Comparison of ENCODE assay signal across 8 cellular contexts in genomic region chr1:149860271-149860670, GRCh38. TPM values are rescaled to one million over a fixed set of nuclear protein-coding genes. Genes with fewer than 3 reads are reported as not detected.
DNase-seq lines count a peak whose midpoint lies in the region; ATAC-seq and TF ChIP-seq lines count a peak whose summit lies in the region.
"Not testable (repeated sequence)": the region's sequence is repeated elsewhere in the genome, so short reads cannot be mapped to it uniquely, and the experiment has no call there.

No MANE protein-coding gene starts in this region.

- not testable (repeated sequence) for H3K27me3 ChIP-seq in left lung

- H3K4me1 ChIP-seq in left lung = not testable (repeated sequence)

- H3K4me3 Mint-ChIP-seq in activated naive CD8-positive, alpha-beta T cell treated with anti-CD3 and anti-CD28 coated beads, Interleukin-2, amount 10 ng/mL, durations not matched to agents 7 days and 5 days = not testable (repeated sequence)

- TF ChIP-seq CTCF in left lung (IDR thresholded peaks at IDR 0.05) = not testable (repeated sequence)

- not testable (repeated sequence) for H3K36me3 ChIP-seq in left lung

- H3K36me3 Mint-ChIP-seq in activated naive CD8-positive, alpha-beta T cell treated with anti-CD3 and anti-CD28 coated beads, Interleukin-2, amount 10 ng/mL, durations not matched to agents 7 days and 5 days = not testable (repeated sequence)

- intact Hi-C loops in left lung (cut with DNase I) = not testable (repeated sequence)

- H3K27me3 Mint-ChIP-seq in activated naive CD8-positive, alpha-beta T cell treated with anti-CD3 and anti-CD28 coated beads, Interleukin-2, amount 10 ng/mL, durations not matched to agents 7 days and 5 days = not testable (repeated sequence)

- not testable (repeated sequence) for DNase-seq in activated naive CD8-positive, alpha-beta T cell treated with anti-CD3 and anti-CD28 coated beads, Interleukin-2, amount 10 ng/mL, durations not matched to agents 7 days and 5 days; left lung; stimulated activated naive CD8-positive, alpha-beta T cell treated with anti-CD3 and anti-CD28 coated beads, Interleukin-15, Interleukin-2, amounts not matched to agents 100 U/mL and 50 U/mL, for 24 hours

- H3K4me3 ChIP-seq in left lung = not testable (repeated sequence)

- H3K27ac Mint-ChIP-seq in activated naive CD8-positive, alpha-beta T cell treated with anti-CD3 and anti-CD28 coated beads, Interleukin-2, amount 10 ng/mL, durations not matched to agents 7 days and 5 days = not testable (repeated sequence)

- not testable (repeated sequence) for H3K27ac ChIP-seq in left lung

- POLR2A ChIA-PET in activated naive CD8-positive, alpha-beta T cell treated with anti-CD3 and anti-CD28 coated beads, Interleukin-2, amount 10 ng/mL, durations not matched to agents 7 days and 5 days (lab: Charles Lee) = not testable (repeated sequence)

- ATAC-seq in GM18867 (IDR thresholded peaks at IDR 0.05; ENCODE audit: unreplicated experiment) (peak; percentile 3), GM19463 (IDR thresholded peaks at IDR 0.05; ENCODE audit: unreplicated experiment) (peak; percentile 1), HG02678 (IDR thresholded peaks at IDR 0.05; ENCODE audit: unreplicated experiment) (peak; percentile 14), HG03045 (IDR thresholded peaks at IDR 0.05; ENCODE audit: unreplicated experiment) (peak; percentile 7), SK-N-SH treated with all-trans-retinoic acid at 6 μM for 48 hours (peak; percentile 0), left lung (peak; percentile 9)
- peak; percentile 8 for ATAC-seq in activated naive CD8-positive, alpha-beta T cell treated with anti-CD3 and anti-CD28 coated beads, Interleukin-2, amount 10 ng/mL, durations not matched to agents 7 days and 5 days (ENCODE audit: low read depth)
- peak; percentile 11 for ATAC-seq in stimulated activated naive CD8-positive, alpha-beta T cell treated with anti-CD3 and anti-CD28 coated beads, Interleukin-15, Interleukin-2, amounts not matched to agents 100 U/mL and 50 U/mL, for 24 hours

- not testable (repeated sequence) for H3K9me3 Mint-ChIP-seq in activated naive CD8-positive, alpha-beta T cell treated with anti-CD3 and anti-CD28 coated beads, Interleukin-2, amount 10 ng/mL, durations not matched to agents 7 days and 5 days

- H3K4me1 Mint-ChIP-seq in activated naive CD8-positive, alpha-beta T cell treated with anti-CD3 and anti-CD28 coated beads, Interleukin-2, amount 10 ng/mL, durations not matched to agents 7 days and 5 days = not testable (repeated sequence)

- H3K9me3 ChIP-seq in left lung = not testable (repeated sequence)

RNA-seq across cellular contexts. Expression of gene BOLA1, which starts 39.1 kb away (rescaled TPM):
- total RNA-seq in activated naive CD8-positive, alpha-beta T cell treated with anti-CD3 and anti-CD28 coated beads, Interleukin-2, amount 10 ng/mL, durations not matched to agents 7 days and 5 days = 10 to 100 TPM; 23.7 to 25.4 TPM
- total RNA-seq in left lung = 10 to 100 TPM; 11.4 to 13.1 TPM

RNA-seq across cellular contexts. Expression of gene SV2A, which starts 57.4 kb away (rescaled TPM):
- 10 to 100 TPM; 23.9 to 27.5 TPM for total RNA-seq in activated naive CD8-positive, alpha-beta T cell treated with anti-CD3 and anti-CD28 coated beads, Interleukin-2, amount 10 ng/mL, durations not matched to agents 7 days and 5 days
- total RNA-seq in left lung = 1 to 10 TPM; 3.3 to 3.4 TPM

Comparison
In these comparisons a context has a peak if more than half of its experiments do, and no peak if none do; other contexts are left out.
1. RNA of gene SV2A, which starts 57.4 kb away (total RNA-seq): 23.9 to 27.5 TPM in activated naive CD8-positive, alpha-beta T cell treated with anti-CD3 and anti-CD28 coated beads, Interleukin-2, amount 10 ng/mL, durations not matched to agents 7 days and 5 days; 3.3 to 3.4 TPM in left lung; every median in the first group is over 4 times any median in the second.
2. Peak in every context shown above with its lines, with median percentiles within 50 percentile points of each other: ATAC-seq.